1 cellular context compared by ENCODE assay signal in genomic region chr20:36201198-36201597, GRCh38.
TF ChIP-seq lines count a peak whose summit lies in the region.

No MANE protein-coding gene starts in this region.

TF ChIP-seq in K562, 482 proteins besides CTCF, POLR2A, EP300 and RAD21 (continued from another document):
- TF ChIP-seq HNRNPL (IDR thresholded peaks at IDR 0.05; ENCODE audit: low read depth, low read length): no peak
